24 cellular contexts compared by ENCODE assay signal in the genomic region with DNA sequence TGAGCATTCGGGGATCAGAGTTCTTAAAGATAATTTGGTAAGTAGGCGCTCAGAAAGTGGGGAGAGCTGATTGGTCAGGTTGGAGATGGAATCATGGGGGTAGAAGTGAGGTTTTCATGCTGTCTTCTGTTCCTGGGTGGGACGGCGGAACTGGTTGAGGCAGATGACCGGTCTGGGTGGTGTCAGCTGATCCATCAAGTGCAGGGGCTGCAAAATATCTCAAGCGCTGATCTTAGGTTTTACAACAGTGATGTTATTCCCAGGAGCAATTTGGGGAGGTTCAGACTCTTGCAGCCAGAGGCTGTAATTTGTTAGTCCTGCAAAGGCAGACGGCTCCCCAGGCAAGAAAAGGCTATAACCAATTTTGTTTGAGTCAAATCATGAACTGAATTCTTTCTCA.
"Had no signal": no experiment of that assay in that cellular context is flagged by ENCODE, and none has a peak within 500 bp of the region (broad histone marks: within the 10 kb centered on the region; RNA-seq: fewer than 3 reads in every experiment).

No MANE protein-coding gene starts in this region.

- H3K4me1 Mint-ChIP-seq: central memory CD8-positive, alpha-beta T cell had no signal

- H3K27ac ChIP-seq: esophagus muscularis mucosa, skin epidermis, thoracic aorta, upper lobe of right lung, WERI-Rb-1 had no signal

- H3K36me3 Mint-ChIP-seq: activated naive CD8-positive, alpha-beta T cell; naive thymus-derived CD8-positive, alpha-beta T cell had no signal

- H3K4me3 ChIP-seq: esophagus muscularis mucosa, skin epidermis, thoracic aorta, upper lobe of right lung had no signal

- H3K4me1 ChIP-seq: upper lobe of right lung had no signal

- H3K9me3 ChIP-seq: esophagus muscularis mucosa, thoracic aorta, upper lobe of right lung had no signal

- H3K36me3 ChIP-seq: esophagus muscularis mucosa, thoracic aorta, upper lobe of right lung, WERI-Rb-1 had no signal

- H3K4me3 Mint-ChIP-seq: activated naive CD8-positive, alpha-beta T cell; central memory CD8-positive, alpha-beta T cell; dendritic cell treated with granulocyte-macrophage colony-stimulating factor and Interleukin-4, amounts not matched to agents 40 ng/mL and 50 ng/mL, for 4 days; naive thymus-derived CD8-positive, alpha-beta T cell; stimulated activated naive CD8-positive, alpha-beta T cell treated with anti-CD3 and anti-CD28 coated beads, Interleukin-15, Interleukin-2, amounts not matched to agents 100 ng/mL and 50 ng/mL, for 24 hours; T-helper 17 cell had no signal

- H3K27me3 Mint-ChIP-seq: stimulated activated naive CD8-positive, alpha-beta T cell treated with anti-CD3 and anti-CD28 coated beads, Interleukin-15, Interleukin-2, amounts not matched to agents 100 ng/mL and 50 ng/mL, for 24 hours had no signal

- H3K9me3 Mint-ChIP-seq: central memory CD8-positive, alpha-beta T cell; dendritic cell treated with granulocyte-macrophage colony-stimulating factor and Interleukin-4, amounts not matched to agents 40 ng/mL and 50 ng/mL, for 4 days; naive thymus-derived CD8-positive, alpha-beta T cell; stimulated activated naive CD8-positive, alpha-beta T cell treated with anti-CD3 and anti-CD28 coated beads, Interleukin-15, Interleukin-2, amounts not matched to agents 100 ng/mL and 50 ng/mL, for 24 hours had no signal

- H3K27ac Mint-ChIP-seq: activated naive CD8-positive, alpha-beta T cell; dendritic cell treated with granulocyte-macrophage colony-stimulating factor and Interleukin-4, amounts not matched to agents 40 ng/mL and 50 ng/mL, for 4 days; naive thymus-derived CD8-positive, alpha-beta T cell; progenitor cell of endocrine pancreas; stimulated activated naive CD8-positive, alpha-beta T cell treated with anti-CD3 and anti-CD28 coated beads, Interleukin-15, Interleukin-2, amounts not matched to agents 100 ng/mL and 50 ng/mL, for 24 hours; T-helper 17 cell had no signal

- ATAC-seq: activated CD4-positive, CD25-positive, alpha-beta regulatory T cell treated with anti-CD3 and anti-CD28 coated beads, Interleukin-2, amount 50 U/mL, for 24 hours; naive thymus-derived CD8-positive, alpha-beta T cell; sciatic nerve; T-helper 17 cell; upper lobe of right lung had no signal

- DNase-seq: activated CD4-positive, alpha-beta T cell treated with anti-CD3 and anti-CD28 coated beads for 48 hours; activated CD4-positive, alpha-beta T cell treated with anti-CD3 and anti-CD28 coated beads, Interleukin-2, amount 50 U/mL, for 48 hours; activated CD8-positive, alpha-beta memory T cell treated with anti-CD3 and anti-CD28 coated beads for 24 hours; activated effector memory CD4-positive, alpha-beta T cell treated with Interleukin-2 at 50 U/mL for 16 hours; activated naive CD4-positive, alpha-beta T cell treated with Interleukin-2 at 50 U/mL for 16 hours; foreskin melanocyte; kidney; naive thymus-derived CD8-positive, alpha-beta T cell; stimulated activated CD4-positive, alpha-beta T cell treated with anti-CD3 and anti-CD28 coated beads, Interleukin-12 subunit alpha, Interleukin-12 subunit beta, amount 100 ng/mL, for 4 hours; stimulated activated CD4-positive, alpha-beta T cell treated with anti-CD3 and anti-CD28 coated beads, Interleukin-4, amount 100 ng/mL, for 1 hour; T-helper 17 cell; T1000; upper lobe of right lung had no signal
